8 cellular contexts compared by ENCODE assay signal in the genomic region with DNA sequence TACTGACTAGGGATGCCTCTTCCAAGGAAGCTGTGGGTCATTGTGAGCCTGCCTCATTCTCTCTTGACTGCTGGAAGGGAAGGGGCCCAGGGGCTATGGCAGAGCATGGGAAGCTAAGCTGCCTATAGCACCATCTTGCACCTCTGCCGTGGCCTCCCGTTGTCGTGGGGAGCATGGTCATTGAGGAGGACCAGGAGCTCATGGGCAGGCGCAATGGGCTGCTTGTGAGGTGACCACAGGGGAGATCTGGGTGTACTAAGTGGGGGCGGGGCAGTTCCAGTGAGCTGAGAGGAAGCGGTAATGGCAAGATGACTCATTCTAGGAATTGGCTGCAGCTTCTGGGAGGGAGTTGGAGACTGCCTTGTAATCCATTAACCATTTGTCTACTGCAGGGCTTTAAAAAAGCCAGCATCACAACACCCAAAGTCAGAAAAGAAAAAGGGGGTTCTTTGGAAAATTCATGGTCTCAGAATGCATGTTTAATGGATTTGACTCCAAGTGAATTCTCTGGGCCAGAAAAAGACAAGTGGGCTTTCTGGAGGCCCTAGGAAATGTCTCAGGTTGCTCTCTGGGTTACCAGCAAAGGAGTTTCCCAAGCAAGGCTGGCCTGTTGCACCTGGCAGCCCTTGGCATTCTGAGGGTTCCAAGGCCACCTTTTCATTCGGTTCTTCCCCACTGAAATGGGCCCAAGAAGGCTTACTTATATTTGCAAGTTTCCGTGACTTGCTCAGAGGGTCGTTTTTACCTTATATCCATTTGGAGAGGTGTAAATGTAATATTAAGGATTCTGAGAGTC. TPM values are rescaled to one million over a fixed set of nuclear protein-coding genes. Genes with fewer than 3 reads are reported as not detected.
DNase-seq lines count a peak whose midpoint lies in the region; ATAC-seq, FAIRE-seq and TF ChIP-seq lines count a peak whose summit lies in the region.

No MANE protein-coding gene starts in this region.

- H3K9me3 ChIP-seq in A549 (no peaks in the 10 kb centered on the region), liver (ENCODE audit: control insufficient read depth in 4 of 4, low read length in 3 of 4) (no peaks in the 10 kb centered on the region)

- DNase-seq in A549 (ENCODE audit: low read depth in 1 of 2, low spot score in 1 of 2) (peak; percentile 90 to 93), GM12892 (ENCODE audit: insufficient read length) (no peak)
- DNase-seq in activated CD4-positive, CD25-positive, alpha-beta regulatory T cell treated with anti-CD3 and anti-CD28 coated beads, Interleukin-2, amount 50 U/mL, for 72 hours: peak; percentile 72
- DNase-seq in stimulated activated CD4-positive, alpha-beta T cell treated with anti-CD3 and anti-CD28 coated beads, TNF-alpha, amount 100 ng/mL, for 48 hours (ENCODE audit: low read depth in 3 of 3): peak; percentile 38 to 70 (median 55)

- H3K4me3 Mint-ChIP-seq in dendritic cell treated with granulocyte-macrophage colony-stimulating factor and Interleukin-4, amounts not matched to agents 40 ng/mL and 50 ng/mL, for 4 days: peak overlapping the region; percentile 99

- peak in 1 of 2 experiments; percentile 24; a peak in 2 of 5 replicates for TF ChIP-seq RAD21 in A549 (conservative IDR thresholded peaks at IDR 0.05 in 1 of 2, IDR thresholded peaks at IDR 0.05 in 1 of 2)
- peak in 1 of 2 donors; percentile 12 for TF ChIP-seq RAD21 in liver (IDR thresholded peaks at IDR 0.05)

- CTCF ChIA-PET in A549 (lab: Yijun Ruan, JAX): interaction anchor here (0.8 to 6.7 kb wide), 8 partner anchors 11 to 195 kb away, joined by 3 to 17 read pairs (median 4); no protein-coding TSS in a partner anchor

- H3K27ac ChIP-seq in A549: peak overlapping the region; percentile 96
- peak overlapping the region; percentile 63 for H3K27ac ChIP-seq in KMS-11
- peak overlapping the region; percentile 48 to 68 for H3K27ac ChIP-seq in liver (ENCODE audit: low read depth in 1 of 2, low read length in 2 of 2)

- H3K4me1 ChIP-seq in A549: peaks cover 53% of the 10 kb centered on the region
- H3K4me1 ChIP-seq in KMS-11 (ENCODE audit: low read depth, poor library complexity, severe bottlenecking): peaks cover 59% of the 10 kb centered on the region
- peaks cover 6 to 35% (median 15%) of the 10 kb centered on the region in 4 donors for H3K4me1 ChIP-seq in liver (ENCODE audit: control insufficient read depth in 4 of 4, insufficient read depth in 4 of 4, low read length in 3 of 4)

- H3K79me2 ChIP-seq in KMS-11 (ENCODE audit: insufficient read depth, low read depth): peaks cover 86% of the 10 kb centered on the region

- H3K27me3 ChIP-seq in KMS-11 (ENCODE audit: insufficient read depth, low read depth) (no peaks in the 10 kb centered on the region), liver (ENCODE audit: control insufficient read depth in 4 of 4, insufficient read depth in 4 of 4, low read length in 3 of 4) (no peaks in the 10 kb centered on the region)

- POLR2A ChIA-PET in A549 (lab: Yijun Ruan, JAX): interaction anchor here (0.8 to 3.5 kb wide), 5 partner anchors 10 to 103 kb away, joined by 3 to 15 read pairs (median 5); no protein-coding TSS in a partner anchor

- FAIRE-seq in A549 (lab: Jason Lieb, UNC) (no peak), GM12892 (lab: Jason Lieb, UNC) (peak; percentile 93)

- H3K36me3 ChIP-seq in KMS-11 (ENCODE audit: insufficient read depth) (peaks cover 4% of the 10 kb centered on the region; the same call in 1 of the 2 replicates), liver (ENCODE audit: control insufficient read depth in 4 of 4, insufficient read depth in 3 of 4, low read depth in 1 of 4, low read length in 3 of 4) (no peaks in the 10 kb centered on the region)

- H3K9me3 Mint-ChIP-seq in dendritic cell treated with granulocyte-macrophage colony-stimulating factor and Interleukin-4, amounts not matched to agents 40 ng/mL and 50 ng/mL, for 4 days: no peaks in the 10 kb centered on the region

- ATAC-seq in A549: peak; percentile 35 to 53
- ATAC-seq in GM19023 (IDR thresholded peaks at IDR 0.05; ENCODE audit: unreplicated experiment): no peak

- WGBS in A549 (ENCODE audit: missing lambda C conversion rate): 12% methylated on average over 9 of the region's 9 CpGs
- WGBS in liver: 43% methylated on average over 9 of the region's 9 CpGs

- peak overlapping the region; percentile 90 for H3K27ac Mint-ChIP-seq in dendritic cell treated with granulocyte-macrophage colony-stimulating factor and Interleukin-4, amounts not matched to agents 40 ng/mL and 50 ng/mL, for 4 days

- H3K9ac ChIP-seq in KMS-11 (peak overlapping the region; percentile 75; the same call in 1 of the 2 replicates), liver (ENCODE audit: low read depth in 1 of 2, low read length in 2 of 2) (peak overlapping the region in 1 of 2 donors; percentile 42)

- H3K27me3 Mint-ChIP-seq in dendritic cell treated with granulocyte-macrophage colony-stimulating factor and Interleukin-4, amounts not matched to agents 40 ng/mL and 50 ng/mL, for 4 days: no peaks in the 10 kb centered on the region

- TF ChIP-seq CTCF in A549 (IDR thresholded peaks at IDR 0.05) (no peak), KMS-11 (conservative IDR thresholded peaks at IDR 0.05; ENCODE audit: low read depth, low read length) (no peak), liver (IDR thresholded peaks at IDR 0.05; ENCODE audit: low read depth, low read length, missing input control) (no peak)

- peaks cover 22% of the 10 kb centered on the region for H4K20me1 ChIP-seq in KMS-11 (ENCODE audit: insufficient read depth)

- H3K36me3 Mint-ChIP-seq in dendritic cell treated with granulocyte-macrophage colony-stimulating factor and Interleukin-4, amounts not matched to agents 40 ng/mL and 50 ng/mL, for 4 days (ENCODE audit: low read depth): peaks cover 58% of the 10 kb centered on the region

- intact Hi-C loops in dendritic cell treated with granulocyte-macrophage colony-stimulating factor and Interleukin-4, amounts not matched to agents 40 ng/mL and 50 ng/mL, for 4 days (cut with micrococcal nuclease): loop anchor here (5.0 kb wide), 2 partner anchors 36 to 79 kb away; no protein-coding TSS in a partner anchor

- TF ChIP-seq POLR2A in A549 (IDR thresholded peaks at IDR 0.05; ENCODE audit: low read length) (peak; percentile 37), GM12892 (IDR thresholded peaks at IDR 0.05; ENCODE audit: low read depth, low read length) (peak; percentile 76)

- H3K4me2 ChIP-seq in A549 (peak overlapping the region; percentile 85), KMS-11 (peak overlapping the region; percentile 95)

- H3K4me3 ChIP-seq in A549 (peak overlapping the region; percentile 86), KMS-11 (IDR thresholded peaks at IDR 0.05; ENCODE audit: insufficient read depth, low read depth, low read length) (no peak overlapping the region), liver (ENCODE audit: low read depth in 1 of 3, low read length in 3 of 3) (peak overlapping the region in 1 of 3 donors; percentile 81)

- peaks cover 83% of the 10 kb centered on the region for H3K4me1 Mint-ChIP-seq in dendritic cell treated with granulocyte-macrophage colony-stimulating factor and Interleukin-4, amounts not matched to agents 40 ng/mL and 50 ng/mL, for 4 days (ENCODE audit: low read depth)

- no peak for TF ChIP-seq EP300 in A549 (IDR thresholded peaks at IDR 0.05)

- H2AFZ ChIP-seq in KMS-11 (ENCODE audit: low read depth): no peak overlapping the region

TF ChIP-seq in A549, 52 proteins besides CTCF, POLR2A, EP300 and RAD21 (continues in another document):
- TF ChIP-seq RCOR1 (IDR thresholded peaks at IDR 0.05; ENCODE audit: low read depth, low read length) (no peak), CBX8 (IDR thresholded peaks at IDR 0.05) (no peak), FOSB (CRISPR knock-in tag; IDR thresholded peaks at IDR 0.05) (0 out of 2 replicates have a peak, but pooled peaks have one; percentile 63), CEBPB (IDR thresholded peaks at IDR 0.05) (no peak; a peak in 1 of 4 replicates), TP53 (CRISPR knock-in tag; IDR thresholded peaks at IDR 0.05) (peak; percentile 55; the same call in 1 of the 2 replicates), ZSCAN20 (CRISPR knock-in tag; IDR thresholded peaks at IDR 0.05) (no peak), HEYL (CRISPR knock-in tag; IDR thresholded peaks at IDR 0.05) (no peak), EHMT2 (IDR thresholded peaks at IDR 0.05; ENCODE audit: low read depth) (no peak), TFCP2L1 (CRISPR knock-in tag; IDR thresholded peaks at IDR 0.05) (0 out of 2 replicates have a peak, but pooled peaks have one; percentile 67), KDM1A (IDR thresholded peaks at IDR 0.05; ENCODE audit: low read depth) (no peak), JUN (IDR thresholded peaks at IDR 0.05) (peak in 1 of 2 experiments; percentile 66; a peak in 4 of 5 replicates), SMC3 (IDR thresholded peaks at IDR 0.05) (no peak; the same call in 2 of the 3 replicates), RFX5 (IDR thresholded peaks at IDR 0.05) (no peak), HDAC2 (IDR thresholded peaks at IDR 0.05) (no peak)

TF ChIP-seq in liver, 16 proteins besides CTCF, POLR2A, EP300 and RAD21 (continues in another document):
- TF ChIP-seq FOXA1 (IDR thresholded peaks at IDR 0.05) (no peak), SP1 (IDR thresholded peaks at IDR 0.05) (peak; percentile 9), FOXA2 (IDR thresholded peaks at IDR 0.05) (no peak), EGR1 (IDR thresholded peaks at IDR 0.05; ENCODE audit: low read depth in 2 of 2) (no peak), YY1 (IDR thresholded peaks at IDR 0.05) (peak; percentile 16), TAF1 (conservative IDR thresholded peaks at IDR 0.05) (peak; percentile 20)
- TF ChIP-seq, protein P1, sequence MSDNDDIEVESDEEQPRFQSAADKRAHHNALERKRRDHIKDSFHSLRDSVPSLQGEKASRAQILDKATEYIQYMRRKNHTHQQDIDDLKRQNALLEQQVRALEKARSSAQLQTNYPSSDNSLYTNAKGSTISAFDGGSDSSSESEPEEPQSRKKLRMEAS (IDR thresholded peaks at IDR 0.05): no peak

RNA-seq across cellular contexts. Expression of a gene that starts 3.6 kb away (rescaled TPM):
- polyA plus RNA-seq in A549 (2011; rRNA removed) (152 and 171 TPM in 2 replicates), A549 (2017; fragmentation: RNase III; extraction: RNeasy Plus Mini Kit Qiagen cat#74134 plus additional on column Dnase treatment) (47.9 to 49.3 TPM (median 48.8 TPM) in 3 replicates), liver (1 to 10 TPM; 2.0 to 8.6 TPM)
- polyA plus RNA-seq in A549 (2012; cell fraction: cytosol; rRNA removed): 92.2 and 125 TPM in 2 replicates
- 137 and 140 TPM in 2 replicates for polyA plus RNA-seq in A549 (2012; cell fraction: nucleus; rRNA removed)
- polyA minus RNA-seq in A549 (2011; rRNA and poly(A)+ RNA removed): 652 and 758 TPM in 2 replicates
- polyA plus RNA-seq in GM12892 (2012; ENCODE audit: missing spikeins): 59.6 TPM
- 1 to 10 TPM; 7.5 to 8.9 TPM for total RNA-seq in liver

Comparison
In these comparisons a context has a peak if more than half of its experiments do, and no peak if none do; other contexts are left out.
1. RNA of a gene that starts 3.6 kb away (polyA plus RNA-seq): 47.9 to 171 TPM in A549; 2.0 to 8.6 TPM in liver; every median in the first group is over 4 times any median in the second.
2. Peak in every context shown above with its lines, with median percentiles within 50 percentile points of each other: H3K27ac ChIP-seq.